ENCODE assay signal across 17 cellular contexts in genomic region chr1:215043405-215043804, GRCh38. TPM values are rescaled to one million over a fixed set of nuclear protein-coding genes. Genes with fewer than 3 reads are reported as not detected.
A peak's percentile ranks its signal among the peaks of the same experiment; 100 is the strongest.
DNase-seq lines count a peak whose midpoint lies in the region; ATAC-seq lines count a peak whose summit lies in the region.
"Had no signal": no experiment of that assay in that cellular context is flagged by ENCODE, and none has a peak within 500 bp of the region (broad histone marks: within the 10 kb centered on the region; RNA-seq: fewer than 3 reads in every experiment).

No MANE protein-coding gene starts in this region.

- DNase-seq in activated T-cell treated with anti-CD3 and anti-CD28 coated beads, Interleukin-2, amount 50 U/mL, for 4 hours: no peak
- DNase-seq in activated T-cell treated with anti-CD3 and anti-CD28 coated beads, Interleukin-2, amount 50 U/mL, for 24 hours: no peak
- DNase-seq in LHCN-M2 (ENCODE audit: low read depth): peak; percentile 1
- peak; percentile 42 for DNase-seq in kidney tubule cell (ENCODE audit: low spot score)
- DNase-seq in amygdala (lab: John Stamatoyannopoulos, UW): no peak
- DNase-seq: CD4-positive, alpha-beta memory T cell; DND-41; GDM1; Kasumi-1; NCI-H1930; NCI-H2171 treated with DMSO at 0.1 percent for 48 hours; NCI-H510A; NCI-H82; Peyer's patch; SHP77 treated with DMSO at 0.1 percent for 48 hours had no signal

- H3K4me1 Mint-ChIP-seq in activated T-cell treated with anti-CD3 and anti-CD28 coated beads, Interleukin-2, amount 50 U/mL, for 4 hours (ENCODE audit: low read depth): no peaks in the 10 kb centered on the region
- no peaks in the 10 kb centered on the region for H3K4me1 Mint-ChIP-seq in activated T-cell treated with anti-CD3 and anti-CD28 coated beads, Interleukin-2, amount 50 U/mL, for 24 hours (ENCODE audit: low read depth)
- H3K4me1 Mint-ChIP-seq: CD4-positive, alpha-beta memory T cell had no signal

- peak; percentile 46 to 87 for ATAC-seq in activated T-cell treated with anti-CD3 and anti-CD28 coated beads, Interleukin-2, amount 50 U/mL, for 4 hours
- ATAC-seq in GM18907 (IDR thresholded peaks at IDR 0.05; ENCODE audit: unreplicated experiment) (peak; percentile 56), HG02571 (IDR thresholded peaks at IDR 0.05; ENCODE audit: unreplicated experiment) (no peak)

- no peak overlapping the region for H3K27ac Mint-ChIP-seq in activated T-cell treated with anti-CD3 and anti-CD28 coated beads, Interleukin-2, amount 50 U/mL, for 24 hours
- H3K27ac Mint-ChIP-seq: CD4-positive, alpha-beta memory T cell had no signal

- no peak overlapping the region for H3K4me3 Mint-ChIP-seq in activated T-cell treated with anti-CD3 and anti-CD28 coated beads, Interleukin-2, amount 50 U/mL, for 4 hours
- H3K4me3 Mint-ChIP-seq in activated T-cell treated with anti-CD3 and anti-CD28 coated beads, Interleukin-2, amount 50 U/mL, for 24 hours: no peak overlapping the region
- H3K4me3 Mint-ChIP-seq: CD4-positive, alpha-beta memory T cell had no signal

- peaks cover 7% of the 10 kb centered on the region for H3K9me3 Mint-ChIP-seq in activated T-cell treated with anti-CD3 and anti-CD28 coated beads, Interleukin-2, amount 50 U/mL, for 4 hours
- peaks cover 2% of the 10 kb centered on the region for H3K9me3 Mint-ChIP-seq in activated T-cell treated with anti-CD3 and anti-CD28 coated beads, Interleukin-2, amount 50 U/mL, for 24 hours

- peaks cover 6% of the 10 kb centered on the region for H3K27me3 Mint-ChIP-seq in activated T-cell treated with anti-CD3 and anti-CD28 coated beads, Interleukin-2, amount 50 U/mL, for 4 hours (ENCODE audit: low read depth)
- H3K27me3 Mint-ChIP-seq in activated T-cell treated with anti-CD3 and anti-CD28 coated beads, Interleukin-2, amount 50 U/mL, for 24 hours: no peaks in the 10 kb centered on the region

- H3K36me3 Mint-ChIP-seq in activated T-cell treated with anti-CD3 and anti-CD28 coated beads, Interleukin-2, amount 50 U/mL, for 4 hours (ENCODE audit: insufficient read depth): no peaks in the 10 kb centered on the region
- H3K36me3 Mint-ChIP-seq in activated T-cell treated with anti-CD3 and anti-CD28 coated beads, Interleukin-2, amount 50 U/mL, for 24 hours (ENCODE audit: low read depth): no peaks in the 10 kb centered on the region
- H3K36me3 Mint-ChIP-seq: CD4-positive, alpha-beta memory T cell had no signal

RNA-seq across cellular contexts. Expression of gene KCNK2, which starts 39.1 kb away (rescaled TPM):
- total RNA-seq in activated T-cell treated with anti-CD3 and anti-CD28 coated beads, Interleukin-2, amount 50 U/mL, for 4 hours: not detected
- 5.6 and 6.8 TPM in 2 replicates for total RNA-seq in LHCN-M2 (2014; rRNA removed)
- 11.3 TPM for polyA plus RNA-seq in LHCN-M2 (2012)
- total RNA-seq: CD4-positive, alpha-beta memory T cell had no signal
- polyA plus RNA-seq: CD4-positive, alpha-beta memory T cell had no signal

Comparison
In these comparisons a context has a peak if more than half of its experiments do, and no peak if none do; other contexts are left out.
1. DNase-seq: peak in LHCN-M2 (single experiment) and kidney tubule cell (single experiment); none in activated T-cell treated with anti-CD3 and anti-CD28 coated beads, Interleukin-2, amount 50 U/mL, for 4 hours (single experiment), activated T-cell treated with anti-CD3 and anti-CD28 coated beads, Interleukin-2, amount 50 U/mL, for 24 hours (single experiment) and amygdala (0 of 56).